Comparison of ENCODE assay signal across 35 cellular contexts in genomic region chr20:11728937-11729336, GRCh38.
"Had no signal": no experiment of that assay in that cellular context is flagged by ENCODE, and none has a peak within 500 bp of the region (broad histone marks: within the 10 kb centered on the region; RNA-seq: fewer than 3 reads in every experiment).

No MANE protein-coding gene starts in this region.

- H3K9me3 ChIP-seq: adrenal gland, body of pancreas, gastrocnemius medialis had no signal

- H3K27me3 Mint-ChIP-seq: activated CD4-positive, alpha-beta memory T cell treated with anti-CD3 and anti-CD28 coated beads for 36 hours; activated CD4-positive, alpha-beta T cell treated with anti-CD3 and anti-CD28 coated beads, Interleukin-2, amount 10 ng/mL, durations not matched to agents 7 days and 5 days; activated CD8-positive, alpha-beta memory T cell treated with anti-CD3 and anti-CD28 coated beads, Interleukin-2, amount 10 ng/mL, durations not matched to agents 7 days and 5 days; activated naive CD8-positive, alpha-beta T cell treated with anti-CD3 and anti-CD28 coated beads for 36 hours; activated naive CD8-positive, alpha-beta T cell treated with anti-CD3 and anti-CD28 coated beads, Interleukin-2, amount 50 U/mL, for 24 hours; effector memory CD8-positive, alpha-beta T cell; T-helper 17 cell had no signal

- DNase-seq: activated CD4-positive, alpha-beta memory T cell treated with anti-CD3 and anti-CD28 coated beads for 36 hours; activated CD4-positive, alpha-beta T cell treated with anti-CD3 and anti-CD28 coated beads for 4 hours; activated CD4-positive, alpha-beta T cell treated with anti-CD3 and anti-CD28 coated beads, Interleukin-2, amount 10 ng/mL, durations not matched to agents 7 days and 5 days; activated CD4-positive, CD25-positive, alpha-beta regulatory T cell; activated CD4-positive, CD25-positive, alpha-beta regulatory T cell treated with anti-CD3 and anti-CD28 coated beads, Interleukin-2, amount 50 U/mL, for 72 hours; activated CD8-positive, alpha-beta memory T cell treated with anti-CD3 and anti-CD28 coated beads, Interleukin-2, amount 10 ng/mL, durations not matched to agents 7 days and 5 days; activated CD8-positive, alpha-beta memory T cell treated with anti-CD3 and anti-CD28 coated beads, Interleukin-2, amount 50 U/mL, for 4 hours; activated CD8-positive, alpha-beta T cell treated with anti-CD3 and anti-CD28 coated beads, Interleukin-2, amount 10 ng/mL, durations not matched to agents 7 days and 5 days; activated effector memory CD4-positive, alpha-beta T cell treated with anti-CD3 and anti-CD28 coated beads, Interleukin-2, amount 50 U/mL, for 16 hours; activated naive CD4-positive, alpha-beta T cell treated with anti-CD3 and anti-CD28 coated beads for 36 hours; activated naive CD8-positive, alpha-beta T cell treated with anti-CD3 and anti-CD28 coated beads for 36 hours; activated naive CD8-positive, alpha-beta T cell treated with anti-CD3 and anti-CD28 coated beads, Interleukin-2, amount 50 U/mL, for 24 hours; activated T-cell treated with anti-CD3 and anti-CD28 coated beads, Interleukin-2, amount 50 U/mL, for 1 hour; activated T-cell treated with anti-CD3 and anti-CD28 coated beads, Interleukin-2, amount 50 U/mL, for 48 hours; adrenal gland; amygdala; aorta; body of pancreas; caudate nucleus; cortex of kidney; dermis blood vessel endothelial cell; effector CD4-positive, alpha-beta T cell; effector memory CD8-positive, alpha-beta T cell; erythroblast; foreskin keratinocyte; gastrocnemius medialis; glutamatergic neuron; heart left ventricle; T-helper 17 cell; T1000 had no signal

- H3K36me3 Mint-ChIP-seq: activated CD4-positive, alpha-beta memory T cell treated with anti-CD3 and anti-CD28 coated beads for 36 hours; activated CD8-positive, alpha-beta memory T cell treated with anti-CD3 and anti-CD28 coated beads, Interleukin-2, amount 10 ng/mL, durations not matched to agents 7 days and 5 days; activated naive CD4-positive, alpha-beta T cell treated with anti-CD3 and anti-CD28 coated beads, Interleukin-2, amount 50 U/mL, for 24 hours; activated naive CD8-positive, alpha-beta T cell treated with anti-CD3 and anti-CD28 coated beads for 36 hours had no signal

- H3K4me1 Mint-ChIP-seq: activated CD4-positive, alpha-beta T cell treated with anti-CD3 and anti-CD28 coated beads, Interleukin-2, amount 10 ng/mL, durations not matched to agents 7 days and 5 days; activated CD8-positive, alpha-beta memory T cell treated with anti-CD3 and anti-CD28 coated beads, Interleukin-2, amount 10 ng/mL, durations not matched to agents 7 days and 5 days; activated naive CD4-positive, alpha-beta T cell treated with anti-CD3 and anti-CD28 coated beads, Interleukin-2, amount 50 U/mL, for 24 hours; activated naive CD8-positive, alpha-beta T cell treated with anti-CD3 and anti-CD28 coated beads for 36 hours; activated naive CD8-positive, alpha-beta T cell treated with anti-CD3 and anti-CD28 coated beads, Interleukin-2, amount 50 U/mL, for 24 hours; T-helper 17 cell had no signal

- H3K36me3 ChIP-seq: adrenal gland, esophagus muscularis mucosa, gastrocnemius medialis, heart left ventricle had no signal

- H3K27ac ChIP-seq: adrenal gland, body of pancreas, esophagus muscularis mucosa, foreskin keratinocyte, gastrocnemius medialis, heart left ventricle had no signal

- H3K27ac Mint-ChIP-seq: activated CD4-positive, alpha-beta memory T cell treated with anti-CD3 and anti-CD28 coated beads for 36 hours; activated CD4-positive, alpha-beta T cell treated with anti-CD3 and anti-CD28 coated beads, Interleukin-2, amount 10 ng/mL, durations not matched to agents 7 days and 5 days; activated CD8-positive, alpha-beta memory T cell treated with anti-CD3 and anti-CD28 coated beads, Interleukin-2, amount 10 ng/mL, durations not matched to agents 7 days and 5 days; activated CD8-positive, alpha-beta T cell treated with anti-CD3 and anti-CD28 coated beads, Interleukin-2, amount 10 ng/mL, durations not matched to agents 7 days and 5 days; activated naive CD4-positive, alpha-beta T cell treated with anti-CD3 and anti-CD28 coated beads for 36 hours; activated naive CD4-positive, alpha-beta T cell treated with anti-CD3 and anti-CD28 coated beads, Interleukin-2, amount 50 U/mL, for 24 hours; activated naive CD8-positive, alpha-beta T cell treated with anti-CD3 and anti-CD28 coated beads for 36 hours; activated naive CD8-positive, alpha-beta T cell treated with anti-CD3 and anti-CD28 coated beads, Interleukin-2, amount 50 U/mL, for 24 hours; activated T-helper 1 cell treated with anti-CD3 and anti-CD28 coated beads, Interleukin-12 subunit alpha, Interleukin-12 subunit beta, Interleukin-2, Interleukin-4 antibody, amounts not matched to agents 30 ng/mL and 10 ng/mL and 1 ng/mL, durations not matched to agents 14 hours and 24 hours and 36 hours; activated T-helper 2 cell treated with anti-CD3 and anti-CD28 coated beads, Interferon-gamma antibody, Interleukin-2, Interleukin-4, amounts not matched to agents 10 μg/mL and 5 μg/mL and 100 μg/mL, durations not matched to agents 14 hours and 24 hours and 36 hours; effector memory CD8-positive, alpha-beta T cell; T-helper 17 cell; T-helper 2 cell treated with Interferon-gamma antibody and Interleukin-4, amounts not matched to agents 5 μg/mL and 100 μg/mL, for 36 hours had no signal

- H3K4me3 ChIP-seq: adrenal gland, body of pancreas, esophagus muscularis mucosa, gastrocnemius medialis, heart left ventricle had no signal

- H3K4me3 Mint-ChIP-seq: activated CD4-positive, alpha-beta memory T cell treated with anti-CD3 and anti-CD28 coated beads for 36 hours; activated CD4-positive, alpha-beta T cell treated with anti-CD3 and anti-CD28 coated beads, Interleukin-2, amount 10 ng/mL, durations not matched to agents 7 days and 5 days; activated CD8-positive, alpha-beta memory T cell treated with anti-CD3 and anti-CD28 coated beads, Interleukin-2, amount 10 ng/mL, durations not matched to agents 7 days and 5 days; activated CD8-positive, alpha-beta T cell treated with anti-CD3 and anti-CD28 coated beads, Interleukin-2, amount 10 ng/mL, durations not matched to agents 7 days and 5 days; activated naive CD4-positive, alpha-beta T cell treated with anti-CD3 and anti-CD28 coated beads for 36 hours; activated naive CD4-positive, alpha-beta T cell treated with anti-CD3 and anti-CD28 coated beads, Interleukin-2, amount 50 U/mL, for 24 hours; activated naive CD8-positive, alpha-beta T cell treated with anti-CD3 and anti-CD28 coated beads for 36 hours; activated naive CD8-positive, alpha-beta T cell treated with anti-CD3 and anti-CD28 coated beads, Interleukin-2, amount 50 U/mL, for 24 hours; activated T-helper 1 cell treated with anti-CD3 and anti-CD28 coated beads, Interleukin-12 subunit alpha, Interleukin-12 subunit beta, Interleukin-2, Interleukin-4 antibody, amounts not matched to agents 30 ng/mL and 10 ng/mL and 1 ng/mL, durations not matched to agents 14 hours and 24 hours and 36 hours; effector memory CD8-positive, alpha-beta T cell; T-helper 17 cell; T-helper 2 cell treated with Interferon-gamma antibody and Interleukin-4, amounts not matched to agents 5 μg/mL and 100 μg/mL, for 36 hours had no signal

- H3K27me3 ChIP-seq: adrenal gland, body of pancreas, gastrocnemius medialis, heart left ventricle had no signal

- H3K4me1 ChIP-seq: adrenal gland, body of pancreas, esophagus muscularis mucosa, foreskin keratinocyte, gastrocnemius medialis, heart left ventricle had no signal
